Comparison of ENCODE assay signal across 29 cellular contexts in genomic region chr6:13593103-13593502, GRCh38.
"Had no signal": no experiment of that assay in that cellular context is flagged by ENCODE, and none has a peak within 500 bp of the region (broad histone marks: within the 10 kb centered on the region; RNA-seq: fewer than 3 reads in every experiment).

No MANE protein-coding gene starts in this region.

- H3K27me3 ChIP-seq: esophagus squamous epithelium, heart right ventricle, left lung, neutrophil, right lobe of liver, stomach, thyroid gland, vagina had no signal

- H3K27me3 Mint-ChIP-seq: dendritic cell treated with granulocyte-macrophage colony-stimulating factor and Interleukin-4, amounts not matched to agents 40 ng/mL and 50 ng/mL, for 4 days; naive B cell; natural killer cell treated with Interleukin-12 subunit alpha and Interleukin-12 subunit beta and Interleukin-15 and Interleukin-18, amount 100 ng/mL, for 72 hours; progenitor cell of endocrine pancreas had no signal

- H3K4me3 ChIP-seq: esophagus squamous epithelium, heart right ventricle, left lung, mucosa of descending colon, right lobe of liver, stomach, thyroid gland, vagina had no signal

- ATAC-seq: left cardiac atrium, left lung, mucosa of descending colon had no signal

- H3K27ac ChIP-seq: esophagus squamous epithelium, heart right ventricle, left lung, neutrophil, parathyroid adenoma, right lobe of liver, stomach, thyroid gland, vagina had no signal

- H3K27ac Mint-ChIP-seq: dendritic cell treated with granulocyte-macrophage colony-stimulating factor and Interleukin-4, amounts not matched to agents 40 ng/mL and 50 ng/mL, for 4 days; mesothelial cell of epicardium; naive B cell; natural killer cell treated with Interleukin-12 subunit alpha and Interleukin-12 subunit beta and Interleukin-15 and Interleukin-18, amount 100 ng/mL, for 72 hours; progenitor cell of endocrine pancreas had no signal

- H3K4me1 Mint-ChIP-seq: mesothelial cell of epicardium, naive B cell, neural crest cell had no signal

- DNase-seq: effector memory CD4-positive, alpha-beta T cell; esophagus squamous epithelium; foreskin melanocyte; glutamatergic neuron; heart right ventricle; hippocampal formation; left cardiac atrium; left lung; mesenchymal stem cell; mucosa of descending colon; naive B cell; right lobe of liver; small intestine; stimulated activated CD4-positive, alpha-beta T cell treated with anti-CD3 and anti-CD28 coated beads, Interleukin-12 subunit alpha, Interleukin-12 subunit beta, amount 100 ng/mL, for 4 hours; stimulated activated CD4-positive, alpha-beta T cell treated with anti-CD3 and anti-CD28 coated beads, Interleukin-1b, Interleukin-23, amount 100 ng/mL, for 48 hours; stimulated activated CD4-positive, alpha-beta T cell treated with anti-CD3 and anti-CD28 coated beads, Interleukin-4, amount 100 ng/mL, for 1 hour; stimulated activated CD8-positive, alpha-beta memory T cell treated with anti-CD3 and anti-CD28 coated beads, Interleukin-4, amount 100 ng/mL, for 48 hours; stimulated activated naive CD4-positive, alpha-beta T cell; stomach; thyroid gland; trophoblast cell had no signal

- H3K9me3 ChIP-seq: esophagus squamous epithelium, heart right ventricle, left lung, mucosa of descending colon, neutrophil, right lobe of liver, stomach, thyroid gland, vagina had no signal

- H3K4me3 Mint-ChIP-seq: dendritic cell treated with granulocyte-macrophage colony-stimulating factor and Interleukin-4, amounts not matched to agents 40 ng/mL and 50 ng/mL, for 4 days; mesothelial cell of epicardium; naive B cell; natural killer cell treated with Interleukin-12 subunit alpha and Interleukin-12 subunit beta and Interleukin-15 and Interleukin-18, amount 100 ng/mL, for 72 hours; neural crest cell had no signal

- H3K9me3 Mint-ChIP-seq: dendritic cell treated with granulocyte-macrophage colony-stimulating factor and Interleukin-4, amounts not matched to agents 40 ng/mL and 50 ng/mL, for 4 days; mesothelial cell of epicardium; naive B cell; natural killer cell treated with Interleukin-12 subunit alpha and Interleukin-12 subunit beta and Interleukin-15 and Interleukin-18, amount 100 ng/mL, for 72 hours; neural crest cell had no signal

- H3K4me1 ChIP-seq: esophagus squamous epithelium, left lung, parathyroid adenoma, right lobe of liver, stomach, thyroid gland, vagina had no signal
